Comparison of ENCODE assay signal across 18 cellular contexts in genomic region chr17:37791985-37792384, GRCh38. TPM values are rescaled to one million over a fixed set of nuclear protein-coding genes. Genes with fewer than 3 reads are reported as not detected.
"Had no signal": no experiment of that assay in that cellular context is flagged by ENCODE, and none has a peak within 500 bp of the region (broad histone marks: within the 10 kb centered on the region; RNA-seq: fewer than 3 reads in every experiment).

No MANE protein-coding gene starts in this region.

- H3K4me1 ChIP-seq: ascending aorta had no signal

- H3K4me3 ChIP-seq: ascending aorta, body of pancreas had no signal

- ATAC-seq: PC-3 had no signal

- H3K27ac Mint-ChIP-seq: activated CD8-positive, alpha-beta T cell treated with anti-CD3 and anti-CD28 coated beads for 36 hours; activated naive CD4-positive, alpha-beta T cell treated with anti-CD3 and anti-CD28 coated beads, Interleukin-2, amount 50 U/mL, for 72 hours; activated naive CD8-positive, alpha-beta T cell treated with anti-CD3 and anti-CD28 coated beads, Interleukin-2, amount 50 U/mL, for 24 hours; T-helper 1 cell treated with Interleukin-12 subunit alpha and Interleukin-12 subunit beta and Interleukin-4 antibody, amounts not matched to agents 30 μg/mL and 1 μg/mL, for 36 hours had no signal

- H3K36me3 Mint-ChIP-seq: activated naive CD4-positive, alpha-beta T cell treated with anti-CD3 and anti-CD28 coated beads, Interleukin-2, amount 50 U/mL, for 72 hours had no signal

- H3K27me3 ChIP-seq: ascending aorta, body of pancreas had no signal

- DNase-seq: activated CD8-positive, alpha-beta memory T cell treated with anti-CD3 and anti-CD28 coated beads, Interleukin-2, amount 50 U/mL, for 4 hours; activated T-cell treated with anti-CD3 and anti-CD28 coated beads, Interleukin-2, amount 50 U/mL, for 1 hour; amniotic stem cell; NCI-H1048; NCI-H2029; NCI-H2107; SHP77 treated with DMSO at 0.1 percent for 48 hours had no signal

- H3K9me3 Mint-ChIP-seq: activated CD8-positive, alpha-beta T cell treated with anti-CD3 and anti-CD28 coated beads for 36 hours; activated naive CD4-positive, alpha-beta T cell treated with anti-CD3 and anti-CD28 coated beads, Interleukin-2, amount 50 U/mL, for 72 hours; activated naive CD8-positive, alpha-beta T cell treated with anti-CD3 and anti-CD28 coated beads, Interleukin-2, amount 50 U/mL, for 24 hours; T-helper 1 cell treated with Interleukin-12 subunit alpha and Interleukin-12 subunit beta and Interleukin-4 antibody, amounts not matched to agents 30 μg/mL and 1 μg/mL, for 36 hours had no signal

- H3K9me3 ChIP-seq: ascending aorta, body of pancreas had no signal

- FAIRE-seq: RCC 7860 had no signal

- H3K4me3 Mint-ChIP-seq: activated CD8-positive, alpha-beta T cell treated with anti-CD3 and anti-CD28 coated beads for 36 hours; activated naive CD8-positive, alpha-beta T cell treated with anti-CD3 and anti-CD28 coated beads, Interleukin-2, amount 50 U/mL, for 24 hours; T-helper 1 cell treated with Interleukin-12 subunit alpha and Interleukin-12 subunit beta and Interleukin-4 antibody, amounts not matched to agents 30 μg/mL and 1 μg/mL, for 36 hours had no signal

- H3K27ac ChIP-seq: ascending aorta, body of pancreas had no signal

- H3K36me3 ChIP-seq: ascending aorta had no signal

RNA-seq across cellular contexts. Expression of gene HNF1B, which starts 47.1 kb away (rescaled TPM):
- total RNA-seq: ascending aorta, LHCN-M2, M059J, SK-MEL-5 had no signal
